8 cellular contexts compared by ENCODE assay signal in genomic region chr16:75593825-75594820, GRCh38. TPM values are rescaled to one million over a fixed set of nuclear protein-coding genes. Genes with fewer than 3 reads are reported as not detected.
DNase-seq lines count a peak whose midpoint lies in the region; ATAC-seq and FAIRE-seq lines count a peak whose summit lies in the region.

No MANE protein-coding gene starts in this region.

- H3K27me3 Mint-ChIP-seq in activated T-helper 2 cell treated with anti-CD3 and anti-CD28 coated beads, Interferon-gamma antibody, Interleukin-2, Interleukin-4, amounts not matched to agents 10 μg/mL and 5 μg/mL and 100 μg/mL, durations not matched to agents 14 hours and 24 hours and 36 hours (ENCODE audit: low read depth), result no peaks in the 10 kb centered on the region

- no peak overlapping the region for H3K4me3 Mint-ChIP-seq in activated T-helper 2 cell treated with anti-CD3 and anti-CD28 coated beads, Interferon-gamma antibody, Interleukin-2, Interleukin-4, amounts not matched to agents 10 μg/mL and 5 μg/mL and 100 μg/mL, durations not matched to agents 14 hours and 24 hours and 36 hours (ENCODE audit: low read depth)

- no peak overlapping the region for H3K4me3 ChIP-seq in mesenchymal stem cell (ENCODE audit: insufficient read depth in 1 of 2, low read depth in 1 of 2, low read length in 2 of 2)

- H3K14ac ChIP-seq in mesenchymal stem cell (ENCODE audit: low read length in 2 of 2), result no peak overlapping the region

- H2BK120ac ChIP-seq in mesenchymal stem cell (ENCODE audit: low read depth, low read length), result no peak overlapping the region

- 77% methylated on average over 13 of the region's 17 CpGs for WGBS in mesenchymal stem cell

- H3K4me1 ChIP-seq in mesenchymal stem cell (ENCODE audit: control insufficient read depth, insufficient read depth, low read depth, low read length), result peaks cover 3% of the 10 kb centered on the region

- peaks cover 7% of the 10 kb centered on the region for H3K9me3 Mint-ChIP-seq in activated T-helper 2 cell treated with anti-CD3 and anti-CD28 coated beads, Interferon-gamma antibody, Interleukin-2, Interleukin-4, amounts not matched to agents 10 μg/mL and 5 μg/mL and 100 μg/mL, durations not matched to agents 14 hours and 24 hours and 36 hours

- peak; percentile 27 for DNase-seq in GM03348 (ENCODE audit: low spot score)
- peak; percentile 18 for DNase-seq in NCI-H1417 treated with DMSO at 0.1 percent for 48 hours (lab: John Stamatoyannopoulos, UW)
- no peak for DNase-seq in activated T-helper 2 cell treated with anti-CD3 and anti-CD28 coated beads, Interferon-gamma antibody, Interleukin-2, Interleukin-4, amounts not matched to agents 10 μg/mL and 5 μg/mL and 100 μg/mL, durations not matched to agents 14 hours and 24 hours and 36 hours (ENCODE audit: low spot score)
- peak; percentile 40 for DNase-seq in mesenchymal stem cell
- DNase-seq in caudate nucleus (lab: John Stamatoyannopoulos, UW), result no peak
- DNase-seq in frontal cortex (ENCODE audit: low spot score in 2 of 2), result no peak
- no peak for DNase-seq in KG1 (lab: John Stamatoyannopoulos, UW)

- H3K18ac ChIP-seq in mesenchymal stem cell (ENCODE audit: low read depth in 1 of 2, low read length in 2 of 2), result no peak overlapping the region

- H2AK5ac ChIP-seq in mesenchymal stem cell (ENCODE audit: low read length, severe bottlenecking), result no peak overlapping the region

- no peak overlapping the region for H3K4ac ChIP-seq in mesenchymal stem cell (ENCODE audit: low read depth in 1 of 2, low read length in 2 of 2)

- no peak overlapping the region for H4K91ac ChIP-seq in mesenchymal stem cell (ENCODE audit: low read length)

- intact Hi-C loops in activated T-helper 2 cell treated with anti-CD3 and anti-CD28 coated beads, Interferon-gamma antibody, Interleukin-2, Interleukin-4, amounts not matched to agents 10 μg/mL and 5 μg/mL and 100 μg/mL, durations not matched to agents 14 hours and 24 hours and 36 hours (cut with micrococcal nuclease), result no loop called here

- peak overlapping the region; percentile 19 for H4K8ac ChIP-seq in mesenchymal stem cell (ENCODE audit: low read length)

- H3K36me3 ChIP-seq in mesenchymal stem cell (ENCODE audit: control insufficient read depth in 1 of 2, insufficient read depth in 2 of 2, low read depth in 1 of 2, low read length in 2 of 2), result peaks cover 15 to 27% of the 10 kb centered on the region in 2 experiments

- peaks cover 11% of the 10 kb centered on the region for H3K9me3 ChIP-seq in mesenchymal stem cell (ENCODE audit: control insufficient read depth, low read length)

- ATAC-seq in HG03045 (IDR thresholded peaks at IDR 0.05; ENCODE audit: unreplicated experiment), result no peak

- H2AFZ ChIP-seq in mesenchymal stem cell (ENCODE audit: low read depth, low read length), result no peak overlapping the region

- H2BK5ac ChIP-seq in mesenchymal stem cell (ENCODE audit: low read depth, low read length, poor library complexity, severe bottlenecking), result no peak overlapping the region

- no peak overlapping the region for H2BK15ac ChIP-seq in mesenchymal stem cell (ENCODE audit: low read depth, poor library complexity, severe bottlenecking)

- H3K9ac ChIP-seq in mesenchymal stem cell (ENCODE audit: low read length), result no peak overlapping the region

- no peak for FAIRE-seq in frontal cortex (lab: Jason Lieb, UNC)

- H3K27ac ChIP-seq in mesenchymal stem cell (ENCODE audit: low read length, poor library complexity, severe bottlenecking), result no peak overlapping the region
- H3K27ac ChIP-seq in caudate nucleus (ENCODE audit: low read depth, low read length), result no peak overlapping the region

- H3K36me3 Mint-ChIP-seq in activated T-helper 2 cell treated with anti-CD3 and anti-CD28 coated beads, Interferon-gamma antibody, Interleukin-2, Interleukin-4, amounts not matched to agents 10 μg/mL and 5 μg/mL and 100 μg/mL, durations not matched to agents 14 hours and 24 hours and 36 hours (ENCODE audit: low read depth), result peaks cover 22% of the 10 kb centered on the region

- H2BK12ac ChIP-seq in mesenchymal stem cell (ENCODE audit: low read length in 2 of 2), result peak overlapping the region in 1 of 2 experiments; percentile 21

- no peak overlapping the region for H3K4me2 ChIP-seq in mesenchymal stem cell (ENCODE audit: low read length, poor library complexity, severe bottlenecking)

- no peak overlapping the region for H3K23ac ChIP-seq in mesenchymal stem cell (ENCODE audit: low read length in 2 of 2)

- no peaks in the 10 kb centered on the region for H3K27me3 ChIP-seq in mesenchymal stem cell (ENCODE audit: control insufficient read depth in 1 of 2, insufficient read depth in 1 of 2, low read length in 2 of 2)

- H3K4me1 Mint-ChIP-seq in activated T-helper 2 cell treated with anti-CD3 and anti-CD28 coated beads, Interferon-gamma antibody, Interleukin-2, Interleukin-4, amounts not matched to agents 10 μg/mL and 5 μg/mL and 100 μg/mL, durations not matched to agents 14 hours and 24 hours and 36 hours (ENCODE audit: low read depth), result peaks cover 8% of the 10 kb centered on the region

- peak overlapping the region; percentile 32 for H3K27ac Mint-ChIP-seq in activated T-helper 2 cell treated with anti-CD3 and anti-CD28 coated beads, Interferon-gamma antibody, Interleukin-2, Interleukin-4, amounts not matched to agents 10 μg/mL and 5 μg/mL and 100 μg/mL, durations not matched to agents 14 hours and 24 hours and 36 hours

- H3K79me1 ChIP-seq in mesenchymal stem cell (replicated peaks; ENCODE audit: low read length, poor library complexity, severe bottlenecking), result peaks cover 5% of the 10 kb centered on the region

RNA-seq across cellular contexts. Expression of gene GABARAPL2, which starts 27.9 kb away (rescaled TPM):
- 69.2 and 69.4 TPM in 2 replicates for total RNA-seq in activated T-helper 2 cell treated with anti-CD3 and anti-CD28 coated beads, Interferon-gamma antibody, Interleukin-2, Interleukin-4, amounts not matched to agents 10 μg/mL and 5 μg/mL and 100 μg/mL, durations not matched to agents 14 hours and 24 hours and 36 hours
- 86.7 TPM for polyA plus RNA-seq in mesenchymal stem cell (2013, experiment 1 of 2)
- 91.2 TPM for polyA plus RNA-seq in mesenchymal stem cell (2013, experiment 2 of 2)
- 96.6 TPM for total RNA-seq in frontal cortex

RNA-seq across cellular contexts. Expression of gene ADAT1, which starts 29.0 kb away (rescaled TPM):
- total RNA-seq in activated T-helper 2 cell treated with anti-CD3 and anti-CD28 coated beads, Interferon-gamma antibody, Interleukin-2, Interleukin-4, amounts not matched to agents 10 μg/mL and 5 μg/mL and 100 μg/mL, durations not matched to agents 14 hours and 24 hours and 36 hours, result 45.3 and 54.0 TPM in 2 replicates
- 19.7 TPM for polyA plus RNA-seq in mesenchymal stem cell (2013, experiment 1 of 2)
- 23.5 TPM for polyA plus RNA-seq in mesenchymal stem cell (2013, experiment 2 of 2)
- 40.4 TPM for total RNA-seq in frontal cortex

RNA-seq across cellular contexts. Expression of gene TMEM231, which starts 38.1 kb away (rescaled TPM):
- 2.7 and 3.4 TPM in 2 replicates for total RNA-seq in activated T-helper 2 cell treated with anti-CD3 and anti-CD28 coated beads, Interferon-gamma antibody, Interleukin-2, Interleukin-4, amounts not matched to agents 10 μg/mL and 5 μg/mL and 100 μg/mL, durations not matched to agents 14 hours and 24 hours and 36 hours
- polyA plus RNA-seq in mesenchymal stem cell (2013, experiment 1 of 2), result 14.5 TPM
- 17.1 TPM for polyA plus RNA-seq in mesenchymal stem cell (2013, experiment 2 of 2)
- total RNA-seq in frontal cortex, result 14.3 TPM

RNA-seq across cellular contexts. Expression of gene KARS1, which starts 53.3 kb away (rescaled TPM):
- 256 and 269 TPM in 2 replicates for total RNA-seq in activated T-helper 2 cell treated with anti-CD3 and anti-CD28 coated beads, Interferon-gamma antibody, Interleukin-2, Interleukin-4, amounts not matched to agents 10 μg/mL and 5 μg/mL and 100 μg/mL, durations not matched to agents 14 hours and 24 hours and 36 hours
- polyA plus RNA-seq in mesenchymal stem cell (2013, experiment 1 of 2), result 94.4 TPM
- 94.0 TPM for polyA plus RNA-seq in mesenchymal stem cell (2013, experiment 2 of 2)
- 105 TPM for total RNA-seq in frontal cortex

RNA-seq across cellular contexts. Expression of gene TERF2IP, which starts 53.5 kb away (rescaled TPM):
- total RNA-seq in activated T-helper 2 cell treated with anti-CD3 and anti-CD28 coated beads, Interferon-gamma antibody, Interleukin-2, Interleukin-4, amounts not matched to agents 10 μg/mL and 5 μg/mL and 100 μg/mL, durations not matched to agents 14 hours and 24 hours and 36 hours, result 73.6 and 77.6 TPM in 2 replicates
- 44.6 TPM for polyA plus RNA-seq in mesenchymal stem cell (2013, experiment 1 of 2)
- polyA plus RNA-seq in mesenchymal stem cell (2013, experiment 2 of 2), result 46.2 TPM
- 169 TPM for total RNA-seq in frontal cortex

Comparison
In these comparisons a context has a peak if more than half of its experiments do, and no peak if none do; other contexts are left out.
1. DNase-seq: peak in GM03348 (single experiment), NCI-H1417 treated with DMSO at 0.1 percent for 48 hours (single experiment) and mesenchymal stem cell (single experiment); none in activated T-helper 2 cell treated with anti-CD3 and anti-CD28 coated beads, Interferon-gamma antibody, Interleukin-2, Interleukin-4, amounts not matched to agents 10 μg/mL and 5 μg/mL and 100 μg/mL, durations not matched to agents 14 hours and 24 hours and 36 hours (single experiment), caudate nucleus (0 of 61), frontal cortex (0 of 2) and KG1 (single experiment).